ENCODE assay signal across 2 cellular contexts in the genomic region with DNA sequence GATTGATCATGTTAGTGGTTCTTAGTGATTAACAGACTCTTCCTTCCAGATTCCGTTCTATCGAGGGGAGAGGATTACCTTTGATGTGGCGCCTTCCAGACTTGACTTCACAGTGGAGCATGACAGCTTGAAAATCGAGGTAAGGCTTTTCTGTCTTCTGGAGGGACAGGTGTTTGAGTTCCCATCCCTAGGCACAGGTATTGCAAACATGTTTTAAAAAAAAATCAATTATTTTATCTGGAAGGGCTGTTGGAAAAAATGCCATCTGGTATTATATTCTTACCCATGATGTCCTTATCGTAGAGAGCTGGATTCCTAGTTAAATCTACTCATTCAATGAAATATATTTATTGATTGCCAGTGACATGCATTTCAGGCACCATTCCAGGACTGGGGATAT. TPM values are rescaled to one million over a fixed set of nuclear protein-coding genes. Genes with fewer than 3 reads are reported as not detected.
A peak's percentile ranks its signal among the peaks of the same experiment; 100 is the strongest.
DNase-seq lines count a peak whose midpoint lies in the region; ATAC-seq, FAIRE-seq and TF ChIP-seq lines count a peak whose summit lies in the region.
"Not testable (repeated sequence)": the region's sequence is repeated elsewhere in the genome, so short reads cannot be mapped to it uniquely, and the experiment has no call there.

No MANE protein-coding gene starts in this region.

- H3K4me3 ChIP-seq in body of pancreas, pancreas: not testable (repeated sequence)

- WGBS in body of pancreas, 2 donors: 17 to 60% methylated on average over 2 to 4 of the region's 5 CpGs
- 36 to 66% methylated on average over 3 of the region's 5 CpGs for WGBS in pancreas, 2 donors

- DNase-seq in body of pancreas, pancreas: not testable (repeated sequence)

- H3K27me3 ChIP-seq in body of pancreas, pancreas: not testable (repeated sequence)

- TF ChIP-seq POLR2A in body of pancreas (IDR thresholded peaks at IDR 0.05): not testable (repeated sequence)

- not testable (repeated sequence) for H3K4me1 ChIP-seq in body of pancreas, pancreas

- H3K9me3 ChIP-seq in body of pancreas, pancreas: not testable (repeated sequence)

- not testable (repeated sequence) for H3K27ac ChIP-seq in body of pancreas, pancreas

- peak; percentile 90 for ATAC-seq in body of pancreas
- ATAC-seq in pancreas: peak; percentile 66 to 77 (median 72)

- intact Hi-C loops in body of pancreas (cut with DNase I); pancreas (cut with DNase I): not testable (repeated sequence)

- not testable (repeated sequence) for H3K36me3 ChIP-seq in body of pancreas (replicated peaks in 1 of 2; ENCODE audit: insufficient read depth in 1 of 2, low read depth in 2 of 2); pancreas

- TF ChIP-seq CTCF in body of pancreas (IDR thresholded peaks at IDR 0.05); pancreas (IDR thresholded peaks at IDR 0.05): not testable (repeated sequence)

- not testable (repeated sequence) for FAIRE-seq in pancreas (lab: Jason Lieb, UNC)

RNA-seq across cellular contexts. Expression of gene NOMO1, which starts 20.4 kb away (rescaled TPM):
- 100 to 1,000 TPM in 1 of 2 donors, 10 to 100 TPM in 1; 49.4 to 102 TPM for total RNA-seq in body of pancreas
- total RNA-seq in pancreas: 100 to 1,000 TPM; 105 to 166 (median 131) TPM
- 10 to 100 TPM; 33.8 to 57.3 TPM for polyA plus RNA-seq in pancreas
